35 cellular contexts compared by ENCODE assay signal in genomic region chr4:68299492-68300457, GRCh38. TPM values are rescaled to one million over a fixed set of nuclear protein-coding genes. Genes with fewer than 3 reads are reported as not detected.
DNase-seq lines count a peak whose midpoint lies in the region; ATAC-seq, FAIRE-seq and TF ChIP-seq lines count a peak whose summit lies in the region.
"Had no signal": no experiment of that assay in that cellular context is flagged by ENCODE, and none has a peak within 500 bp of the region (broad histone marks: within the 10 kb centered on the region; RNA-seq: fewer than 3 reads in every experiment).

No MANE protein-coding gene starts in this region.

- H3K36me3 Mint-ChIP-seq in activated CD4-positive, alpha-beta T cell treated with anti-CD3 and anti-CD28 coated beads for 36 hours (ENCODE audit: low read depth) = no peaks in the 10 kb centered on the region
- H3K36me3 Mint-ChIP-seq in Calu3 (ENCODE audit: insufficient read depth, unreplicated experiment) = no peaks in the 10 kb centered on the region
- H3K36me3 Mint-ChIP-seq: activated CD8-positive, alpha-beta memory T cell treated with anti-CD3 and anti-CD28 coated beads, Interleukin-2, amount 10 ng/mL, durations not matched to agents 7 days and 5 days; T-cell had no signal

- H3K4me1 Mint-ChIP-seq in activated CD4-positive, alpha-beta T cell treated with anti-CD3 and anti-CD28 coated beads for 36 hours = peaks cover 6% of the 10 kb centered on the region
- no peaks in the 10 kb centered on the region for H3K4me1 Mint-ChIP-seq in Calu3 (ENCODE audit: low read depth, unreplicated experiment)
- H3K4me1 Mint-ChIP-seq: activated CD8-positive, alpha-beta memory T cell treated with anti-CD3 and anti-CD28 coated beads, Interleukin-2, amount 10 ng/mL, durations not matched to agents 7 days and 5 days; immature natural killer cell; T-cell had no signal

- no peaks in the 10 kb centered on the region; the same call in 1 of the 2 replicates for H3K9me3 ChIP-seq in K562 (replicated peaks; ENCODE audit: control insufficient read depth, insufficient read depth, low read depth, low read length)
- H3K9me3 ChIP-seq: adrenal gland, body of pancreas, gastroesophageal sphincter, MG63, uterus had no signal

- peaks cover 6% of the 10 kb centered on the region for H3K9me3 Mint-ChIP-seq in activated CD4-positive, alpha-beta T cell treated with anti-CD3 and anti-CD28 coated beads for 36 hours (ENCODE audit: low read depth)
- H3K9me3 Mint-ChIP-seq in Calu3 (ENCODE audit: low read depth, unreplicated experiment) = no peaks in the 10 kb centered on the region

- peaks cover 11% of the 10 kb centered on the region for H3K27me3 Mint-ChIP-seq in activated CD4-positive, alpha-beta T cell treated with anti-CD3 and anti-CD28 coated beads for 36 hours
- no peaks in the 10 kb centered on the region for H3K27me3 Mint-ChIP-seq in Calu3 (ENCODE audit: unreplicated experiment)

- no peak overlapping the region for H3K27ac Mint-ChIP-seq in activated CD4-positive, alpha-beta T cell treated with anti-CD3 and anti-CD28 coated beads for 36 hours
- no peak overlapping the region for H3K27ac Mint-ChIP-seq in Calu3 (ENCODE audit: unreplicated experiment)
- H3K27ac Mint-ChIP-seq: activated CD8-positive, alpha-beta memory T cell treated with anti-CD3 and anti-CD28 coated beads, Interleukin-2, amount 10 ng/mL, durations not matched to agents 7 days and 5 days; immature natural killer cell; stimulated activated naive CD8-positive, alpha-beta T cell treated with anti-CD3 and anti-CD28 coated beads, Interleukin-15, Interleukin-2, amounts not matched to agents 100 ng/mL and 50 ng/mL, for 24 hours; T-cell had no signal

- no peak overlapping the region for H3K4me3 Mint-ChIP-seq in activated CD4-positive, alpha-beta T cell treated with anti-CD3 and anti-CD28 coated beads for 36 hours
- H3K4me3 Mint-ChIP-seq in Calu3 (ENCODE audit: low read depth, unreplicated experiment) = no peak overlapping the region
- H3K4me3 Mint-ChIP-seq: activated CD8-positive, alpha-beta memory T cell treated with anti-CD3 and anti-CD28 coated beads, Interleukin-2, amount 10 ng/mL, durations not matched to agents 7 days and 5 days; immature natural killer cell; stimulated activated naive CD8-positive, alpha-beta T cell treated with anti-CD3 and anti-CD28 coated beads, Interleukin-15, Interleukin-2, amounts not matched to agents 100 ng/mL and 50 ng/mL, for 24 hours; T-cell had no signal

- intact Hi-C loops in activated CD4-positive, alpha-beta T cell treated with anti-CD3 and anti-CD28 coated beads for 36 hours (cut with DNase I, micrococcal nuclease) = loop anchor here in 1 of 2 experiments (1.0 kb wide), 1 partner anchor 50 kb away; no protein-coding TSS in a partner anchor
- intact Hi-C loops in K562 (cut with micrococcal nuclease) (no loop called here), Calu3 (cut with micrococcal nuclease; ENCODE audit: unreplicated experiment) (no loop called here)

- TF ChIP-seq EP300 in K562 (IDR thresholded peaks at IDR 0.05; ENCODE audit: low read length) = no peak

- TF ChIP-seq POLR2A in K562 (conservative IDR thresholded peaks at IDR 0.05) = no peak

- no peak overlapping the region for H3K27ac ChIP-seq in K562 (ENCODE audit: extremely low read depth, low read depth, low read length)
- H3K27ac ChIP-seq: adrenal gland, body of pancreas, dorsolateral prefrontal cortex, gastroesophageal sphincter, right atrium auricular region, uterus had no signal

- H3K27me3 ChIP-seq in K562 (ENCODE audit: control insufficient read depth in 2 of 2, insufficient read depth in 2 of 2, low read length in 2 of 2) = no peaks in the 10 kb centered on the region
- H3K27me3 ChIP-seq: adrenal gland, body of pancreas, dorsolateral prefrontal cortex, gastroesophageal sphincter, MG63, right atrium auricular region, uterus had no signal

- WGBS in K562 (ENCODE audit: insufficient coverage, low coverage, missing lambda C conversion rate) = 18% methylated on average over 9 of the region's 9 CpGs

- no peak overlapping the region for H3K9ac ChIP-seq in K562 (ENCODE audit: insufficient read depth in 1 of 2, low read depth in 2 of 2, low read length in 2 of 2)

- H2AFZ ChIP-seq in K562 (ENCODE audit: low read depth, low read length) = peak overlapping the region; percentile 12; the same call in 1 of the 2 replicates

- no peaks in the 10 kb centered on the region for H3K4me1 ChIP-seq in K562 (replicated peaks in 1 of 2; ENCODE audit: control insufficient read depth in 2 of 2, insufficient read depth in 2 of 2, low read length in 2 of 2)
- H3K4me1 ChIP-seq: adrenal gland, body of pancreas, gastroesophageal sphincter, right atrium auricular region, uterus had no signal

- peak; percentile 51 for DNase-seq in activated CD4-positive, alpha-beta T cell treated with anti-CD3 and anti-CD28 coated beads for 36 hours
- DNase-seq in activated CD4-positive, alpha-beta T cell treated with anti-CD3 and anti-CD28 coated beads, Interleukin-2, amount 50 U/mL, for 1 hour = no peak
- DNase-seq in stimulated activated CD4-positive, alpha-beta T cell treated with anti-CD3 and anti-CD28 coated beads, Interleukin-15, amount 100 ng/mL, for 24 hours = peak; percentile 7
- no peak for DNase-seq in stimulated activated CD4-positive, alpha-beta T cell treated with anti-CD3 and anti-CD28 coated beads, Interleukin-4, amount 100 ng/mL, for 4 hours
- DNase-seq in K562 (ENCODE audit: extremely low read depth in 1 of 4, low spot score in 3 of 4) (no peak), epidermal melanocyte (ENCODE audit: insufficient read length, low spot score) (no peak), NCI-H187 treated with DMSO at 0.1 percent for 48 hours (lab: John Stamatoyannopoulos, UW) (no peak), Calu3 (no peak)
- DNase-seq: activated CD4-positive, alpha-beta T cell treated with anti-CD3 and anti-CD28 coated beads for 1 hour; activated CD8-positive, alpha-beta memory T cell treated with anti-CD3 and anti-CD28 coated beads, Interleukin-2, amount 10 ng/mL, durations not matched to agents 7 days and 5 days; adrenal gland; body of pancreas; cerebellar nuclear complex; DMS79; dorsolateral prefrontal cortex; GDM1; H7; hypothalamus; immature natural killer cell; KBM-7; mesendoderm; MG63; NCI-H1105 treated with DMSO at 0.1 percent for 48 hours; NCI-H446; NCI-H82; RPMI8226; T-cell; uterus had no signal

- no peak for FAIRE-seq in K562 (lab: Jason Lieb, UNC)

- no peaks in the 10 kb centered on the region for H3K36me3 ChIP-seq in K562 (ENCODE audit: control insufficient read depth, insufficient read depth, low read length)
- H3K36me3 ChIP-seq: adrenal gland, gastroesophageal sphincter, MG63, right atrium auricular region, uterus had no signal

- no peak overlapping the region for H3K4me3 ChIP-seq in K562
- H3K4me3 ChIP-seq: adrenal gland, body of pancreas, dorsolateral prefrontal cortex, gastroesophageal sphincter, MG63, right atrium auricular region, uterus had no signal

- CTCF ChIA-PET in activated CD4-positive, alpha-beta T cell treated with anti-CD3 and anti-CD28 coated beads for 36 hours (lab: Charles Lee) = interaction anchor here (0.5 to 0.8 kb wide), 2 partner anchors 15 to 22 kb away, joined by 3 read pairs; no protein-coding TSS in a partner anchor
- CTCF ChIA-PET in K562 (lab: Yijun Ruan, JAX; ENCODE audit: low intra/inter-chr PET ratio) = no interaction called here
- CTCF ChIA-PET in Calu3 (lab: Charles Lee) = no interaction called here

- TF ChIP-seq RAD21 in K562 (CRISPR knock-in tag; conservative IDR thresholded peaks at IDR 0.05 in 1 of 2, IDR thresholded peaks at IDR 0.05 in 1 of 2) = no peak

- H4K20me1 ChIP-seq in K562 (replicated peaks; ENCODE audit: control insufficient read depth, insufficient read depth, low read length) = no peaks in the 10 kb centered on the region

- no peak overlapping the region for H3K4me2 ChIP-seq in K562 (ENCODE audit: insufficient read depth, low read length)

- BruUV-seq in K562 (replicated peaks; lab: Mats Ljungman, UMichigan) = no TSS peak
- BruUV-seq in Calu3 (replicated peaks; lab: Mats Ljungman, UMichigan) = no TSS peak

- TF ChIP-seq CTCF in K562 (IDR thresholded peaks at IDR 0.05 in 2 of 3, conservative IDR thresholded peaks at IDR 0.05 in 1 of 3; ENCODE audit: insufficient read depth in 2 of 3, low read depth in 1 of 3, low read length in 3 of 3) = no peak
- no peak for TF ChIP-seq CTCF in Calu3 (IDR thresholded peaks at IDR 0.05; ENCODE audit: unreplicated experiment)

- POLR2A ChIA-PET in activated CD4-positive, alpha-beta T cell treated with anti-CD3 and anti-CD28 coated beads for 36 hours (lab: Charles Lee) = no interaction called here
- POLR2A ChIA-PET in K562 (lab: Yijun Ruan, JAX) = no interaction called here

- no peaks in the 10 kb centered on the region for H3K79me2 ChIP-seq in K562 (ENCODE audit: control insufficient read depth, insufficient read depth, low read length)

- no peaks in the 10 kb centered on the region for H3K9me1 ChIP-seq in K562 (ENCODE audit: control insufficient read depth, insufficient read depth, low read length)

- ATAC-seq in activated CD4-positive, alpha-beta T cell treated with anti-CD3 and anti-CD28 coated beads for 36 hours = peak; percentile 97
- no peak for ATAC-seq in K562
- ATAC-seq: activated CD8-positive, alpha-beta memory T cell treated with anti-CD3 and anti-CD28 coated beads, Interleukin-2, amount 10 ng/mL, durations not matched to agents 7 days and 5 days; body of pancreas; gastroesophageal sphincter; left lobe of liver had no signal

- in situ Hi-C loops in K562 (cut with MboI) = no loop called here

RNA-seq across cellular contexts. Expression of gene YTHDC1, which starts 50.1 kb away (rescaled TPM):
- total RNA-seq in activated CD4-positive, alpha-beta T cell treated with anti-CD3 and anti-CD28 coated beads for 36 hours = 10 to 100 TPM; 78.5 to 83.0 TPM
- total RNA-seq in K562 (2011; cell fraction: chromatin; rRNA removed; ENCODE audit: low replicate concordance) = 52.5 and 164 TPM in 2 replicates
- 19.7 and 44.0 TPM in 2 replicates for total RNA-seq in K562 (2011; cell fraction: nucleolus; rRNA removed)
- total RNA-seq in K562 (2011; cell fraction: nucleoplasm; rRNA removed) = 45.7 and 51.4 TPM in 2 replicates
- total RNA-seq in K562 (2014; rRNA removed) (41.1 and 48.5 TPM in 2 replicates), K562 (2014; rRNA removed; fragmentation: Illumina TruSeq; extraction: Trizol) (56.4 and 65.1 TPM in 2 replicates), K562 (2015; rRNA removed; fragmentation: Illumina TruSeq; extraction: Trizol) (54.3 and 54.8 TPM in 2 replicates), K562 (2021) (41.0 and 51.7 TPM in 2 replicates), Calu3 (2022) (68.6 and 79.4 TPM in 2 replicates)
- polyA plus RNA-seq in K562 (2011; rRNA removed) (52.1 and 55.7 TPM in 2 replicates), K562 (2014; fragmentation: Illumina TruSeq; extraction: Trizol) (57.2 and 65.4 TPM in 2 replicates), K562 (2014; fragmentation: Nextera tagmentation; extraction: Ambion mirVana) (10 to 100 TPM in 1 of 2 experiments, 1 to 10 TPM in 1; 9.8 to 15.8 TPM), K562 (2014; rRNA removed) (42.3 and 51.7 TPM in 2 replicates)
- polyA plus RNA-seq in K562 (2011; cell fraction: cytosol; rRNA removed) = 13.6 and 20.9 TPM in 2 replicates
- polyA plus RNA-seq in K562 (2011; cell fraction: nucleus; rRNA removed) = 85.3 and 116 TPM in 2 replicates
- polyA plus RNA-seq in K562 (2012) = 30.7 and 55.3 TPM in 2 replicates
- polyA minus RNA-seq in K562 (2011; rRNA and poly(A)+ RNA removed) = 95.4 and 105 TPM in 2 replicates
- 10.5 and 18.8 TPM in 2 replicates for polyA minus RNA-seq in K562 (2011; cell fraction: cytosol; rRNA and poly(A)+ RNA removed)
- 59.4 and 137 TPM in 2 replicates for polyA minus RNA-seq in K562 (2011; cell fraction: nucleus; rRNA and poly(A)+ RNA removed)

RNA-seq across cellular contexts. Expression of gene TMPRSS11B, which starts 54.3 kb away (rescaled TPM):
- not detected for total RNA-seq in activated CD4-positive, alpha-beta T cell treated with anti-CD3 and anti-CD28 coated beads for 36 hours
- total RNA-seq in K562 (2011; cell fraction: chromatin; rRNA removed; ENCODE audit: low replicate concordance) = not detected in 2 replicates
- not detected in 2 replicates for total RNA-seq in K562 (2011; cell fraction: nucleolus; rRNA removed)
- total RNA-seq in K562 (2011; cell fraction: nucleoplasm; rRNA removed) = not detected in 2 replicates
- total RNA-seq in K562 (2014; rRNA removed) (not detected in 2 replicates), K562 (2014; rRNA removed; fragmentation: Illumina TruSeq; extraction: Trizol) (0.07 TPM in 1 of 2 replicates, not detected in the other), K562 (2015; rRNA removed; fragmentation: Illumina TruSeq; extraction: Trizol) (not detected in 2 replicates), K562 (2021) (not detected in 2 replicates), Calu3 (2022) (not detected in 2 replicates)
- polyA plus RNA-seq in K562 (2011; rRNA removed) (0.03 TPM in 1 of 2 replicates, not detected in the other), K562 (2014; fragmentation: Illumina TruSeq; extraction: Trizol) (not detected in 2 replicates), K562 (2014; fragmentation: Nextera tagmentation; extraction: Ambion mirVana) (not detected), K562 (2014; rRNA removed) (0.03 and 0.20 TPM in 2 replicates)
- polyA plus RNA-seq in K562 (2011; cell fraction: cytosol; rRNA removed) = not detected in 2 replicates
- polyA plus RNA-seq in K562 (2011; cell fraction: nucleus; rRNA removed) = 0.13 and 0.18 TPM in 2 replicates
- polyA plus RNA-seq in K562 (2012) = 0.05 and 0.08 TPM in 2 replicates
- not detected in 2 replicates for polyA minus RNA-seq in K562 (2011; rRNA and poly(A)+ RNA removed)
- polyA minus RNA-seq in K562 (2011; cell fraction: cytosol; rRNA and poly(A)+ RNA removed) = not detected in 2 replicates
- not detected in 2 replicates for polyA minus RNA-seq in K562 (2011; cell fraction: nucleus; rRNA and poly(A)+ RNA removed)
- total RNA-seq: activated CD8-positive, alpha-beta memory T cell treated with anti-CD3 and anti-CD28 coated beads, Interleukin-2, amount 10 ng/mL, durations not matched to agents 7 days and 5 days; adrenal gland; body of pancreas; dorsolateral prefrontal cortex; fibroblast of lung; H7; left lobe of liver; myocyte; right atrium auricular region; SK-MEL-5; T-cell had no signal
- polyA plus RNA-seq: fibroblast of lung, immature natural killer cell had no signal

Comparison
In these comparisons a context has a peak if more than half of its experiments do, and no peak if none do; other contexts are left out.
1. DNase-seq: peak in activated CD4-positive, alpha-beta T cell treated with anti-CD3 and anti-CD28 coated beads for 36 hours (single experiment) and stimulated activated CD4-positive, alpha-beta T cell treated with anti-CD3 and anti-CD28 coated beads, Interleukin-15, amount 100 ng/mL, for 24 hours (single experiment); none in activated CD4-positive, alpha-beta T cell treated with anti-CD3 and anti-CD28 coated beads, Interleukin-2, amount 50 U/mL, for 1 hour (single experiment), stimulated activated CD4-positive, alpha-beta T cell treated with anti-CD3 and anti-CD28 coated beads, Interleukin-4, amount 100 ng/mL, for 4 hours (0 of 2), K562 (0 of 4), epidermal melanocyte (single experiment), NCI-H187 treated with DMSO at 0.1 percent for 48 hours (single experiment) and Calu3 (single experiment).